Comparison of ENCODE assay signal across 10 cellular contexts in the genomic region with DNA sequence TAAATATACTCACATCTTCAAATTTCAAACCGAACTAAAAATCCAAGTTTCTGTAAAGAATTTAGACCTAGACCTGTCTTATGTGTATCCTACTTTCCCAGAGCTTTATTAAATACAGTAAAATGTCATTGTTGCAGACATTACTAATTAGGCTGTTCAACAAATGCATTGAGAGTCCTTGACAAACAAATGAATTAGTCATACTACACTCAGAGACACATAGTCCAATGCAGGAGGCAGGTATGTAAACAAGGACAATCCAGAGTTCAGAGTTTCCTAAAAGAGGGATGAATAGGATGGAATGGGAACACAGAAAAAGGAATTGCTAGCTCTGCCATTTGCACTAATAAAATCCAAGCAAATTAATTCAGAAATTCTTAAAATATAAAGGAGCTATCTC. TPM values are rescaled to one million over a fixed set of nuclear protein-coding genes. Genes with fewer than 3 reads are reported as not detected.
DNase-seq lines count a peak whose midpoint lies in the region; ATAC-seq and TF ChIP-seq lines count a peak whose summit lies in the region.
"Had no signal": no experiment of that assay in that cellular context is flagged by ENCODE, and none has a peak within 500 bp of the region (broad histone marks: within the 10 kb centered on the region; RNA-seq: fewer than 3 reads in every experiment).

No MANE protein-coding gene starts in this region.

- no peak for ATAC-seq in activated CD8-positive, alpha-beta T cell treated with anti-CD3 and anti-CD28 coated beads for 36 hours
- no peak for ATAC-seq in effector memory CD8-positive, alpha-beta T cell (replicated peaks)
- ATAC-seq in HG02610 (IDR thresholded peaks at IDR 0.05; ENCODE audit: unreplicated experiment) = no peak

- CTCF ChIA-PET in Caco-2 (lab: Charles Lee) = no interaction called here
- CTCF ChIA-PET in activated CD8-positive, alpha-beta T cell treated with anti-CD3 and anti-CD28 coated beads for 36 hours (lab: Charles Lee) = interaction anchor here (0.8 to 1.4 kb wide), 3 partner anchors 65 to 180 kb away, joined by 3 to 5 read pairs (median 4); a partner anchor contains a TSS

- H3K4me3 Mint-ChIP-seq in Caco-2 (ENCODE audit: unreplicated experiment) (peak overlapping the region; percentile 78), nephron (peak overlapping the region; percentile 86 to 94 (median 92))
- peak overlapping the region; percentile 84 for H3K4me3 Mint-ChIP-seq in activated CD8-positive, alpha-beta T cell treated with anti-CD3 and anti-CD28 coated beads for 36 hours
- H3K4me3 Mint-ChIP-seq in effector memory CD8-positive, alpha-beta T cell = peak overlapping the region in 1 of 2 donors; percentile 62

- no peaks in the 10 kb centered on the region for H3K36me3 Mint-ChIP-seq in Caco-2 (ENCODE audit: insufficient read depth, unreplicated experiment)
- peaks cover 21% of the 10 kb centered on the region for H3K36me3 Mint-ChIP-seq in activated CD8-positive, alpha-beta T cell treated with anti-CD3 and anti-CD28 coated beads for 36 hours (ENCODE audit: low read depth)
- no peaks in the 10 kb centered on the region for H3K36me3 Mint-ChIP-seq in nephron (ENCODE audit: low read depth)
- no peaks in the 10 kb centered on the region for H3K36me3 Mint-ChIP-seq in effector memory CD8-positive, alpha-beta T cell (ENCODE audit: insufficient read depth)

- no TSS peak for BruUV-seq in Caco-2 (replicated peaks; lab: Mats Ljungman, UMichigan)

- TF ChIP-seq CTCF in Caco-2 (IDR thresholded peaks at IDR 0.05; ENCODE audit: insufficient read depth in 1 of 2, low read depth in 1 of 2, low read length in 1 of 2, severe bottlenecking in 1 of 2, unreplicated experiment in 1 of 2) = no peak
- no peak for TF ChIP-seq CTCF in activated CD8-positive, alpha-beta T cell treated with anti-CD3 and anti-CD28 coated beads for 36 hours (IDR thresholded peaks at IDR 0.05)
- no peak for TF ChIP-seq CTCF in nephron (IDR thresholded peaks at IDR 0.05; ENCODE audit: unreplicated experiment in 3 of 3)

- H3K27me3 Mint-ChIP-seq in Caco-2 (ENCODE audit: insufficient read depth, unreplicated experiment) = no peaks in the 10 kb centered on the region
- H3K27me3 Mint-ChIP-seq in activated CD8-positive, alpha-beta T cell treated with anti-CD3 and anti-CD28 coated beads for 36 hours = peaks cover 4% of the 10 kb centered on the region
- no peaks in the 10 kb centered on the region for H3K27me3 Mint-ChIP-seq in nephron (ENCODE audit: low read depth)
- peaks cover 3 to 4% of the 10 kb centered on the region in 2 donors for H3K27me3 Mint-ChIP-seq in effector memory CD8-positive, alpha-beta T cell

- no peaks in the 10 kb centered on the region for H3K9me3 ChIP-seq in Caco-2
- H3K9me3 ChIP-seq: esophagus squamous epithelium had no signal

- no peak overlapping the region for H3K27ac Mint-ChIP-seq in Caco-2 (ENCODE audit: unreplicated experiment)
- no peak overlapping the region for H3K27ac Mint-ChIP-seq in activated CD8-positive, alpha-beta T cell treated with anti-CD3 and anti-CD28 coated beads for 36 hours
- peak overlapping the region; percentile 77 to 98 (median 95) for H3K27ac Mint-ChIP-seq in nephron
- H3K27ac Mint-ChIP-seq in effector memory CD8-positive, alpha-beta T cell = no peak overlapping the region

- intact Hi-C loops in Caco-2 (cut with micrococcal nuclease; ENCODE audit: unreplicated experiment) = loop anchor here (1.0 to 5.0 kb wide), 2 partner anchors 66 to 105 kb away; a partner anchor contains a TSS
- intact Hi-C loops in activated CD8-positive, alpha-beta T cell treated with anti-CD3 and anti-CD28 coated beads for 36 hours (cut with micrococcal nuclease) = loop anchor here (5.0 kb wide), 2 partner anchors 61 to 104 kb away; a partner anchor contains a TSS

- no peaks in the 10 kb centered on the region for H3K36me3 ChIP-seq in Caco-2 (ENCODE audit: control insufficient read depth, insufficient read depth, low read length)
- H3K36me3 ChIP-seq: esophagus squamous epithelium had no signal

- no peaks in the 10 kb centered on the region for H3K27me3 ChIP-seq in Caco-2 (replicated peaks; ENCODE audit: control insufficient read depth, insufficient read depth, low read length)
- H3K27me3 ChIP-seq: esophagus squamous epithelium had no signal

- no peak overlapping the region for H3K4me3 ChIP-seq in Caco-2 (ENCODE audit: low read depth, low read length)

- DNase-seq in Caco-2 (peak in 1 of 2 experiments; percentile 24), LoVo (ENCODE audit: low spot score) (peak; percentile 62), 8988T (no peak), SIG-M5 treated with dmso at 0.1 percent for 504 hours (lab: John Stamatoyannopoulos, UW; ENCODE audit: unreplicated experiment) (no peak)
- DNase-seq in activated CD8-positive, alpha-beta T cell treated with anti-CD3 and anti-CD28 coated beads for 36 hours = no peak
- DNase-seq in effector memory CD8-positive, alpha-beta T cell = no peak
- DNase-seq: esophagus squamous epithelium, NCI-H187 had no signal

- H3K9me3 Mint-ChIP-seq in Caco-2 (ENCODE audit: unreplicated experiment) (no peaks in the 10 kb centered on the region), nephron (no peaks in the 10 kb centered on the region)
- H3K9me3 Mint-ChIP-seq in activated CD8-positive, alpha-beta T cell treated with anti-CD3 and anti-CD28 coated beads for 36 hours = no peaks in the 10 kb centered on the region
- H3K9me3 Mint-ChIP-seq in effector memory CD8-positive, alpha-beta T cell = no peaks in the 10 kb centered on the region

- POLR2A ChIA-PET in Caco-2 (lab: Charles Lee) = no interaction called here
- POLR2A ChIA-PET in activated CD8-positive, alpha-beta T cell treated with anti-CD3 and anti-CD28 coated beads for 36 hours (lab: Charles Lee) = no interaction called here

- peaks cover 15% of the 10 kb centered on the region for H3K4me1 ChIP-seq in Caco-2

- peaks cover 14% of the 10 kb centered on the region for H3K4me1 Mint-ChIP-seq in Caco-2 (ENCODE audit: low read depth, unreplicated experiment)
- H3K4me1 Mint-ChIP-seq in activated CD8-positive, alpha-beta T cell treated with anti-CD3 and anti-CD28 coated beads for 36 hours (ENCODE audit: low read depth) = peaks cover 17% of the 10 kb centered on the region
- peaks cover 29% of the 10 kb centered on the region for H3K4me1 Mint-ChIP-seq in nephron
- peaks cover 22 to 34% of the 10 kb centered on the region in 2 donors for H3K4me1 Mint-ChIP-seq in effector memory CD8-positive, alpha-beta T cell (ENCODE audit: low read depth in 2 of 2)

RNA-seq across cellular contexts. Expression of a gene that starts 1.6 kb away (rescaled TPM):
- 26.7 and 31.1 TPM in 2 replicates for total RNA-seq in Caco-2 (2022)
- 10 to 100 TPM; 46.5 to 47.2 TPM for total RNA-seq in activated CD8-positive, alpha-beta T cell treated with anti-CD3 and anti-CD28 coated beads for 36 hours

Comparison
In these comparisons a context has a peak if more than half of its experiments do, and no peak if none do; other contexts are left out.
1. H3K27ac Mint-ChIP-seq: peak in nephron (3 of 3); none in Caco-2 (single experiment), activated CD8-positive, alpha-beta T cell treated with anti-CD3 and anti-CD28 coated beads for 36 hours (single experiment) and effector memory CD8-positive, alpha-beta T cell (0 of 2).